14 cellular contexts compared by ENCODE assay signal in genomic region chr2:233929352-233929843, GRCh38. TPM values are rescaled to one million over a fixed set of nuclear protein-coding genes. Genes with fewer than 3 reads are reported as not detected.
DNase-seq lines count a peak whose midpoint lies in the region; ATAC-seq and TF ChIP-seq lines count a peak whose summit lies in the region.
"Had no signal": no experiment of that assay in that cellular context is flagged by ENCODE, and none has a peak within 500 bp of the region (broad histone marks: within the 10 kb centered on the region; RNA-seq: fewer than 3 reads in every experiment).

No MANE protein-coding gene starts in this region.

- H3K79me2 ChIP-seq in GM23338 (replicated peaks; ENCODE audit: insufficient read depth), result no peaks in the 10 kb centered on the region

- peaks cover 13% of the 10 kb centered on the region for H3K4me1 ChIP-seq in BLaER1
- peaks cover 16% of the 10 kb centered on the region for H3K4me1 ChIP-seq in GM23338 (ENCODE audit: insufficient read depth)
- H3K4me1 ChIP-seq: body of pancreas had no signal

- no peaks in the 10 kb centered on the region for H3K9me2 ChIP-seq in GM23338 (ENCODE audit: insufficient read depth)

- H2AFZ ChIP-seq in GM23338, result peak overlapping the region; percentile 24; the same call in 1 of the 2 replicates

- H3K4me3 ChIP-seq in BLaER1 (no peak overlapping the region), GM23338 (no peak overlapping the region; the same call in 1 of the 2 replicates), kidney epithelial cell (ENCODE audit: low read depth, low read length) (no peak overlapping the region)
- H3K4me3 ChIP-seq: body of pancreas, GM12878 had no signal

- TF ChIP-seq CTCF in GM23338 (conservative IDR thresholded peaks at IDR 0.05; ENCODE audit: low read depth in 2 of 2) (no peak), kidney epithelial cell (IDR thresholded peaks at IDR 0.05; ENCODE audit: insufficient read depth, low read length, poor library complexity, severe bottlenecking) (peak; percentile 13), chondrocyte (IDR thresholded peaks at IDR 0.05) (no peak)

- H3K27me3 ChIP-seq in BLaER1 (no peaks in the 10 kb centered on the region), GM23338 (ENCODE audit: insufficient read depth) (no peaks in the 10 kb centered on the region), kidney epithelial cell (ENCODE audit: control insufficient read depth, insufficient read depth, low read length) (peaks cover 11% of the 10 kb centered on the region)
- H3K27me3 ChIP-seq: body of pancreas had no signal

- no peak overlapping the region for H3K9ac ChIP-seq in BLaER1

- no peak overlapping the region for H3K27ac ChIP-seq in BLaER1
- H3K27ac ChIP-seq in GM23338 (ENCODE audit: low read depth), result no peak overlapping the region
- H3K27ac ChIP-seq: body of pancreas had no signal

- ATAC-seq in GM23338, result peak; percentile 79
- ATAC-seq: body of pancreas, GM12878, right cardiac atrium had no signal

- H3K4me2 ChIP-seq in BLaER1, result peak overlapping the region; percentile 27; the same call in 1 of the 2 replicates
- H3K4me2 ChIP-seq in GM23338, result peak overlapping the region; percentile 67

- H3K9me3 ChIP-seq in BLaER1, result no peaks in the 10 kb centered on the region
- H3K9me3 ChIP-seq: body of pancreas had no signal

- H3K27ac Mint-ChIP-seq in GM23338, result peak overlapping the region; percentile 19
- H3K27ac Mint-ChIP-seq in chondrocyte (ENCODE audit: unreplicated experiment), result no peak overlapping the region

- H3K9me3 Mint-ChIP-seq in GM23338, result no peaks in the 10 kb centered on the region
- H3K9me3 Mint-ChIP-seq in chondrocyte (ENCODE audit: low read depth), result no peaks in the 10 kb centered on the region

- no peaks in the 10 kb centered on the region for H4K20me1 ChIP-seq in BLaER1
- no peaks in the 10 kb centered on the region for H4K20me1 ChIP-seq in GM23338 (replicated peaks; ENCODE audit: insufficient read depth)

- H3K36me3 ChIP-seq in BLaER1, result no peaks in the 10 kb centered on the region
- H3K36me3 ChIP-seq in GM23338 (ENCODE audit: insufficient read depth), result no peaks in the 10 kb centered on the region
- H3K36me3 ChIP-seq in kidney epithelial cell (ENCODE audit: control insufficient read depth, insufficient read depth, low read length), result no peaks in the 10 kb centered on the region

- peaks cover 18% of the 10 kb centered on the region for H3K4me1 Mint-ChIP-seq in GM23338
- H3K4me1 Mint-ChIP-seq in chondrocyte (ENCODE audit: low read depth), result peaks cover 10% of the 10 kb centered on the region

- H3K4me3 Mint-ChIP-seq in GM23338 (no peak overlapping the region; the same call in 2 of the 3 replicates), chondrocyte (ENCODE audit: unreplicated experiment) (no peak overlapping the region)

- no peaks in the 10 kb centered on the region for H3K36me3 Mint-ChIP-seq in GM23338 (ENCODE audit: low read depth)
- no peaks in the 10 kb centered on the region for H3K36me3 Mint-ChIP-seq in chondrocyte (ENCODE audit: low read depth)

- H3F3A ChIP-seq in GM23338 (replicated peaks; ENCODE audit: low read depth), result no peaks in the 10 kb centered on the region

- peak; percentile 57 for DNase-seq in GM23338 (ENCODE audit: low spot score)
- DNase-seq in RPMI7951 (ENCODE audit: low read depth), result peak; percentile 70
- no peak for DNase-seq in kidney epithelial cell (ENCODE audit: low read depth)
- no peak for DNase-seq in NCI-H1092 (lab: John Stamatoyannopoulos, UW)
- DNase-seq in chondrocyte (ENCODE audit: low spot score), result no peak
- no peak for DNase-seq in NCI-H524 treated with DMSO at 0.1 percent for 48 hours (lab: John Stamatoyannopoulos, UW)
- no peak for DNase-seq in stimulated activated naive CD4-positive, alpha-beta T cell (lab: John Stamatoyannopoulos, UW)
- DNase-seq: NCI-H446 treated with DMSO at 0.1 percent for 48 hours, right cardiac atrium, substantia nigra had no signal

- H3K27me3 Mint-ChIP-seq in GM23338 (ENCODE audit: insufficient read depth, low read depth, poor library complexity) (peaks cover 11% of the 10 kb centered on the region), chondrocyte (ENCODE audit: low read depth) (peaks cover 42% of the 10 kb centered on the region)

TF ChIP-seq in GM23338, 12 proteins besides CTCF, POLR2A, EP300 and RAD21:
- no peak for TF ChIP-seq ZNF331 (CRISPR knock-in tag; IDR thresholded peaks at IDR 0.05; ENCODE audit: low read depth)
- TF ChIP-seq, protein P1, sequence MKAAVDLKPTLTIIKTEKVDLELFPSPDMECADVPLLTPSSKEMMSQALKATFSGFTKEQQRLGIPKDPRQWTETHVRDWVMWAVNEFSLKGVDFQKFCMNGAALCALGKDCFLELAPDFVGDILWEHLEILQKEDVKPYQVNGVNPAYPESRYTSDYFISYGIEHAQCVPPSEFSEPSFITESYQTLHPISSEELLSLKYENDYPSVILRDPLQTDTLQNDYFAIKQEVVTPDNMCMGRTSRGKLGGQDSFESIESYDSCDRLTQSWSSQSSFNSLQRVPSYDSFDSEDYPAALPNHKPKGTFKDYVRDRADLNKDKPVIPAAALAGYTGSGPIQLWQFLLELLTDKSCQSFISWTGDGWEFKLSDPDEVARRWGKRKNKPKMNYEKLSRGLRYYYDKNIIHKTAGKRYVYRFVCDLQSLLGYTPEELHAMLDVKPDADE (IDR thresholded peaks at IDR 0.05), result no peak

RNA-seq across cellular contexts. Expression of gene TRPM8, which starts 12.2 kb away (rescaled TPM):
- 0.14 and 1.4 TPM in 2 replicates for total RNA-seq in GM23338 (2014; rRNA removed; shearing (Covaris generic))
- 0.11 TPM in 1 of 2 replicates, not detected in the other for polyA plus RNA-seq in GM23338 (2016; fragmentation: Nextera tagmentation; extraction: Ambion mirVana)
- 13.6 and 19.9 TPM in 2 replicates for total RNA-seq in RPMI7951 (2014; rRNA removed; shearing (Covaris generic))
- 0.07 and 0.96 TPM in 2 replicates for total RNA-seq in kidney epithelial cell
- 0.15 TPM in 1 of 3 replicates, not detected in the others for total RNA-seq in chondrocyte
- total RNA-seq: GM12878, mononuclear cell, right cardiac atrium had no signal
- polyA plus RNA-seq: right cardiac atrium had no signal

Comparison
In these comparisons a context has a peak if more than half of its experiments do, and no peak if none do; other contexts are left out.
1. DNase-seq: peak in GM23338 (single experiment) and RPMI7951 (single experiment); none in kidney epithelial cell (single experiment), NCI-H1092 (single experiment), chondrocyte (single experiment), NCI-H524 treated with DMSO at 0.1 percent for 48 hours (single experiment) and stimulated activated naive CD4-positive, alpha-beta T cell (0 of 6).